In the genomic region with DNA sequence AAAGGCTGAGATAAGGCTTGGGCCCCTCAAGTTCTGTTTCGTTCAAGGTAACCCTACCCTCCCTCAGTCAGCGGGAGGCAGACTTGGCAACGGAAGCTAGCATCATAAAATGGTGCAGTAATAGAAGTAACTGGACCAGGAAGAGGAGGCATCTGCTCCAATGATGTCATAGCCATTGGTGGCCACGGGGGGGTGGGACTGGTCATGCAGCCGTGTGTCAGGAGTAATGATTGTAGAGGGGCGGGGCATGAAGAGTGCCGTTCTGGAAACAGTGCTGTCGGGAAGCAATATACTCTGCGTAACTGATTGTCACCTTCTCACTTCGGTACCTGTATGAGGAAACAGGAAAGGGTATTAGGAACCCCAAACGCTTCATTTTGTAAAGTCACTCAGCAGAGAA, we compare ENCODE assay signal across 1 cellular context.
TF ChIP-seq lines count a peak whose summit lies in the region.

No MANE protein-coding gene starts in this region.

TF ChIP-seq in A549, 52 proteins besides CTCF, POLR2A, EP300 and RAD21 (continued from another document):
- TF ChIP-seq RNF2 (IDR thresholded peaks at IDR 0.05; ENCODE audit: borderline replicate concordance, low read depth) = no peak
- no peak for TF ChIP-seq EHMT2 (IDR thresholded peaks at IDR 0.05; ENCODE audit: low read depth)
- TF ChIP-seq GATA3 (IDR thresholded peaks at IDR 0.05; ENCODE audit: borderline replicate concordance) = no peak
